Comparison of ENCODE assay signal across 8 cellular contexts in genomic region chr15:101296418-101297405, GRCh38. TPM values are rescaled to one million over a fixed set of nuclear protein-coding genes. Genes with fewer than 3 reads are reported as not detected.
A peak's percentile ranks its signal among the peaks of the same experiment; 100 is the strongest.
DNase-seq lines count a peak whose midpoint lies in the region; ATAC-seq and TF ChIP-seq lines count a peak whose summit lies in the region.

No MANE protein-coding gene starts in this region.

- H3K36me3 Mint-ChIP-seq in activated CD4-positive, alpha-beta memory T cell treated with anti-CD3 and anti-CD28 coated beads, Interleukin-2, amount 10 ng/mL, durations not matched to agents 7 days and 5 days (ENCODE audit: low read depth): peaks cover 22% of the 10 kb centered on the region

- H3K4me3 Mint-ChIP-seq in activated CD4-positive, alpha-beta memory T cell treated with anti-CD3 and anti-CD28 coated beads, Interleukin-2, amount 10 ng/mL, durations not matched to agents 7 days and 5 days: peak overlapping the region; percentile 87

- H3K9me3 ChIP-seq in left ventricle myocardium inferior (replicated peaks): no peaks in the 10 kb centered on the region
- H3K9me3 ChIP-seq in iPS-15b (ENCODE audit: control insufficient read depth, insufficient read depth, low read length): no peaks in the 10 kb centered on the region
- no peaks in the 10 kb centered on the region for H3K9me3 ChIP-seq in transverse colon

- TF ChIP-seq CTCF in left ventricle myocardium inferior (IDR thresholded peaks at IDR 0.05; ENCODE audit: borderline replicate concordance): no peak
- no peak for TF ChIP-seq CTCF in transverse colon (IDR thresholded peaks at IDR 0.05)

- H3K27me3 ChIP-seq in left ventricle myocardium inferior (ENCODE audit: low read depth) (no peaks in the 10 kb centered on the region), iPS-15b (ENCODE audit: control insufficient read depth, insufficient read depth, low read length) (no peaks in the 10 kb centered on the region), transverse colon (no peaks in the 10 kb centered on the region)

- POLR2A ChIA-PET in activated CD4-positive, alpha-beta memory T cell treated with anti-CD3 and anti-CD28 coated beads, Interleukin-2, amount 10 ng/mL, durations not matched to agents 7 days and 5 days (lab: Charles Lee): interaction anchor here (0.6 to 4.5 kb wide), 10 partner anchors 11 to 694 kb away, joined by 3 to 46 read pairs (median 22); partner anchors contain the start of gene TM2D3

- intact Hi-C loops in left ventricle myocardium inferior (cut with micrococcal nuclease) (loop anchor here (2.0 kb wide), 1 partner anchor 344 kb away; no protein-coding TSS in a partner anchor), left ventricle myocardium superior (cut with micrococcal nuclease) (no loop called here), transverse colon (cut with DNase I; ENCODE audit: low total_unique reads) (no loop called here)

- H3K4me1 Mint-ChIP-seq in activated CD4-positive, alpha-beta memory T cell treated with anti-CD3 and anti-CD28 coated beads, Interleukin-2, amount 10 ng/mL, durations not matched to agents 7 days and 5 days: peaks cover 29% of the 10 kb centered on the region

- no peak overlapping the region for H3K27ac Mint-ChIP-seq in activated CD4-positive, alpha-beta memory T cell treated with anti-CD3 and anti-CD28 coated beads, Interleukin-2, amount 10 ng/mL, durations not matched to agents 7 days and 5 days

- WGBS in transverse colon (ENCODE audit: low coverage in 1 of 2), 2 donors: 72 to 73% methylated on average over 6 to 9 of the region's 9 CpGs

- H3K4me3 ChIP-seq in left ventricle myocardium inferior (peak overlapping the region; percentile 87), iPS-15b (ENCODE audit: low read depth, low read length) (peak overlapping the region; percentile 97), transverse colon (peak overlapping the region in 1 of 4 donors; percentile 92)

- no peak for ATAC-seq in left ventricle myocardium superior

- no peak overlapping the region for H3K9ac ChIP-seq in iPS-15b (ENCODE audit: low read depth, low read length)

- no peak for DNase-seq in left ventricle myocardium inferior
- no peak for DNase-seq in left ventricle myocardium superior
- no peak for DNase-seq in activated CD4-positive, alpha-beta memory T cell treated with anti-CD3 and anti-CD28 coated beads, Interleukin-2, amount 10 ng/mL, durations not matched to agents 7 days and 5 days
- DNase-seq in transverse colon: no peak
- no peak for DNase-seq in DMS79 (lab: John Stamatoyannopoulos, UW)
- no peak for DNase-seq in CD1c-positive myeloid dendritic cell (ENCODE audit: extremely low spot score)
- DNase-seq in activated CD4-positive, CD25-positive, alpha-beta regulatory T cell (lab: John Stamatoyannopoulos, UW): no peak

- no peak for TF ChIP-seq EP300 in transverse colon (IDR thresholded peaks at IDR 0.05; ENCODE audit: low read depth)

- CTCF ChIA-PET in activated CD4-positive, alpha-beta memory T cell treated with anti-CD3 and anti-CD28 coated beads, Interleukin-2, amount 10 ng/mL, durations not matched to agents 7 days and 5 days (lab: Charles Lee): interaction anchor here (0.7 to 4.7 kb wide), 7 partner anchors 8 to 345 kb away, joined by 3 to 48 read pairs (median 18); no protein-coding TSS in a partner anchor

- H3K9me3 Mint-ChIP-seq in activated CD4-positive, alpha-beta memory T cell treated with anti-CD3 and anti-CD28 coated beads, Interleukin-2, amount 10 ng/mL, durations not matched to agents 7 days and 5 days: no peaks in the 10 kb centered on the region

- H3K4me1 ChIP-seq in left ventricle myocardium inferior (peaks cover 48% of the 10 kb centered on the region), iPS-15b (ENCODE audit: control insufficient read depth, insufficient read depth, low read length) (no peaks in the 10 kb centered on the region), transverse colon (peaks cover 12 to 41% (median 20%) of the 10 kb centered on the region in 4 donors)

- no peaks in the 10 kb centered on the region for H3K36me3 ChIP-seq in left ventricle myocardium inferior
- H3K36me3 ChIP-seq in iPS-15b (ENCODE audit: control insufficient read depth, insufficient read depth, low read length): peaks cover 6% of the 10 kb centered on the region
- peaks cover 0 to 2% (median 0%) of the 10 kb centered on the region in 4 donors for H3K36me3 ChIP-seq in transverse colon

- no peaks in the 10 kb centered on the region for H3K27me3 Mint-ChIP-seq in activated CD4-positive, alpha-beta memory T cell treated with anti-CD3 and anti-CD28 coated beads, Interleukin-2, amount 10 ng/mL, durations not matched to agents 7 days and 5 days

- no peak overlapping the region for H3K27ac ChIP-seq in left ventricle myocardium inferior (replicated peaks)
- peak overlapping the region; percentile 92 to 99 (median 98) for H3K27ac ChIP-seq in transverse colon

- TF ChIP-seq POLR2A in transverse colon (IDR thresholded peaks at IDR 0.05): no peak

- in situ Hi-C loops in transverse colon (cut with MboI; ENCODE audit: low pct_ligation_motif_present in 1 of 4, low pct_unique_long_range_greater_than_20kb in 1 of 4, low sequenced_read_pairs in 3 of 4): loop anchor here in 3 of 4 donors (5.0 to 10.0 kb wide), 2 partner anchors 346 to 348 kb away; no protein-coding TSS in a partner anchor

RNA-seq across cellular contexts. Expression of gene SNRPA1, which starts 1.7 kb away (rescaled TPM):
- 26.8 TPM for total RNA-seq in left ventricle myocardium inferior
- total RNA-seq in left ventricle myocardium superior: 27.5 TPM
- 100 to 1,000 TPM; 107 to 113 TPM for total RNA-seq in activated CD4-positive, alpha-beta memory T cell treated with anti-CD3 and anti-CD28 coated beads, Interleukin-2, amount 10 ng/mL, durations not matched to agents 7 days and 5 days
- 10 to 100 TPM in 3 of 4 donors, 1 to 10 TPM in 1; 7.8 to 54.0 (median 25.8) TPM for total RNA-seq in transverse colon

RNA-seq across cellular contexts. Expression of gene SELENOS, which starts 19.4 kb away (rescaled TPM):
- total RNA-seq in left ventricle myocardium inferior: 50.6 TPM
- total RNA-seq in left ventricle myocardium superior: 39.3 TPM
- 10 to 100 TPM; 43.0 to 45.7 TPM for total RNA-seq in activated CD4-positive, alpha-beta memory T cell treated with anti-CD3 and anti-CD28 coated beads, Interleukin-2, amount 10 ng/mL, durations not matched to agents 7 days and 5 days
- total RNA-seq in transverse colon: 100 to 1,000 TPM in 3 of 4 donors, 10 to 100 TPM in 1; 24.9 to 128 (median 120) TPM

RNA-seq across cellular contexts. Expression of gene CHSY1, which starts 44.9 kb away (rescaled TPM):
- total RNA-seq in left ventricle myocardium inferior: 15.1 TPM
- total RNA-seq in left ventricle myocardium superior: 11.7 TPM
- total RNA-seq in activated CD4-positive, alpha-beta memory T cell treated with anti-CD3 and anti-CD28 coated beads, Interleukin-2, amount 10 ng/mL, durations not matched to agents 7 days and 5 days: 10 to 100 TPM; 61.7 to 62.0 TPM
- 10 to 100 TPM in 2 of 4 donors, 1 to 10 TPM in 2; 4.0 to 33.7 (median 11.8) TPM for total RNA-seq in transverse colon
